Comparison of ENCODE assay signal across 10 cellular contexts in genomic region chr15:82021992-82022391, GRCh38. TPM values are rescaled to one million over a fixed set of nuclear protein-coding genes. Genes with fewer than 3 reads are reported as not detected.
DNase-seq lines count a peak whose midpoint lies in the region; ATAC-seq and TF ChIP-seq lines count a peak whose summit lies in the region.
"Had no signal": no experiment of that assay in that cellular context is flagged by ENCODE, and none has a peak within 500 bp of the region (broad histone marks: within the 10 kb centered on the region; RNA-seq: fewer than 3 reads in every experiment).

No MANE protein-coding gene starts in this region.

- H3K9me3 Mint-ChIP-seq in activated T-cell treated with anti-CD3 and anti-CD28 coated beads, Interleukin-2, amount 50 U/mL, for 24 hours = no peaks in the 10 kb centered on the region
- H3K9me3 Mint-ChIP-seq in natural killer cell = no peaks in the 10 kb centered on the region

- H3K27ac Mint-ChIP-seq in activated T-cell treated with anti-CD3 and anti-CD28 coated beads, Interleukin-2, amount 50 U/mL, for 24 hours = no peak overlapping the region
- no peak overlapping the region for H3K27ac Mint-ChIP-seq in natural killer cell
- H3K27ac Mint-ChIP-seq: memory B cell had no signal

- no peak for TF ChIP-seq POLR2A in sigmoid colon (IDR thresholded peaks at IDR 0.05)

- DNase-seq in HT1080 (ENCODE audit: low read depth) (peak; percentile 42), NCI-H2227 (lab: John Stamatoyannopoulos, UW; ENCODE audit: unreplicated experiment) (peak; percentile 43), brain microvascular endothelial cell (peak; percentile 21), sigmoid colon (peak; percentile 71), activated T-cell treated with anti-CD3 and anti-CD28 coated beads for 4 hours (no peak), natural killer cell (no peak)
- no peak for DNase-seq in activated T-cell treated with anti-CD3 and anti-CD28 coated beads, Interleukin-2, amount 50 U/mL, for 24 hours
- DNase-seq: T-helper 9 cell had no signal

- no peaks in the 10 kb centered on the region for H3K36me3 Mint-ChIP-seq in activated T-cell treated with anti-CD3 and anti-CD28 coated beads, Interleukin-2, amount 50 U/mL, for 24 hours (ENCODE audit: low read depth)
- no peaks in the 10 kb centered on the region for H3K36me3 Mint-ChIP-seq in natural killer cell
- H3K36me3 Mint-ChIP-seq: memory B cell had no signal

- H3K4me3 ChIP-seq in brain microvascular endothelial cell (ENCODE audit: low read depth, low read length) (no peak overlapping the region), sigmoid colon (no peak overlapping the region)

- 0 to 15% methylated on average over 1 of the region's 1 CpG for whole genome bisulfite sequencing in sigmoid colon, 2 donors

- TF ChIP-seq EP300 in sigmoid colon (IDR thresholded peaks at IDR 0.05) = no peak

- no peaks in the 10 kb centered on the region for H3K9me3 ChIP-seq in sigmoid colon

- H3K4me1 ChIP-seq in sigmoid colon = no peaks in the 10 kb centered on the region

- no peak overlapping the region for H3K4me3 Mint-ChIP-seq in activated T-cell treated with anti-CD3 and anti-CD28 coated beads, Interleukin-2, amount 50 U/mL, for 24 hours
- no peak overlapping the region for H3K4me3 Mint-ChIP-seq in natural killer cell
- H3K4me3 Mint-ChIP-seq: memory B cell had no signal

- in situ Hi-C loops in brain microvascular endothelial cell (cut with HindIII; ENCODE audit: low pct_ligation_motif_present, low sequenced_read_pairs) = no loop called here

- intact Hi-C loops in sigmoid colon (cut with DNase I) = no loop called here
- intact Hi-C loops in natural killer cell (cut with micrococcal nuclease) = no loop called here

- no peak for ATAC-seq in natural killer cell
- ATAC-seq in HG03045 (IDR thresholded peaks at IDR 0.05; ENCODE audit: unreplicated experiment) = no peak

- H3K27me3 ChIP-seq in brain microvascular endothelial cell (replicated peaks) = no peaks in the 10 kb centered on the region
- H3K27me3 ChIP-seq in sigmoid colon = no peaks in the 10 kb centered on the region

- peaks cover 25% of the 10 kb centered on the region for H3K27me3 Mint-ChIP-seq in activated T-cell treated with anti-CD3 and anti-CD28 coated beads, Interleukin-2, amount 50 U/mL, for 24 hours
- H3K27me3 Mint-ChIP-seq in natural killer cell (ENCODE audit: low read depth in 2 of 2) = peaks cover 15 to 18% of the 10 kb centered on the region in 2 donors

- H3K27ac ChIP-seq in brain microvascular endothelial cell (no peak overlapping the region), sigmoid colon (no peak overlapping the region)

- H3K36me3 ChIP-seq in brain microvascular endothelial cell (replicated peaks) (no peaks in the 10 kb centered on the region), sigmoid colon (no peaks in the 10 kb centered on the region)

- no peak for TF ChIP-seq CTCF in brain microvascular endothelial cell (IDR thresholded peaks at IDR 0.05; ENCODE audit: low read depth, low read length, missing control alignments)
- no peak for TF ChIP-seq CTCF in sigmoid colon (IDR thresholded peaks at IDR 0.05)
- no peak for TF ChIP-seq CTCF in natural killer cell (IDR thresholded peaks at IDR 0.05)

- H3K4me1 Mint-ChIP-seq in activated T-cell treated with anti-CD3 and anti-CD28 coated beads, Interleukin-2, amount 50 U/mL, for 24 hours (ENCODE audit: low read depth) = no peaks in the 10 kb centered on the region
- H3K4me1 Mint-ChIP-seq in natural killer cell = no peaks in the 10 kb centered on the region
- H3K4me1 Mint-ChIP-seq: memory B cell had no signal

RNA-seq across cellular contexts. Expression of gene MEX3B, which starts 23.8 kb away (rescaled TPM):
- 1.9 and 2.4 TPM in 2 replicates for total RNA-seq in HT1080 (2014; rRNA removed; shearing (Covaris generic))
- polyA plus RNA-seq in HT1080 (2015; cell fraction: cytosol; rRNA removed) = 2.2 and 2.9 TPM in 2 replicates
- polyA plus RNA-seq in HT1080 (2015; cell fraction: nucleus; rRNA removed) = 4.3 and 4.7 TPM in 2 replicates
- total RNA-seq in sigmoid colon (1 to 10 TPM; 3.5 to 5.8 (median 4.3) TPM), natural killer cell (1 to 10 TPM; 1.4 to 2.4 (median 1.7) TPM)
- 1 to 10 TPM in 2 of 3 donors, under 1 TPM in 1; 0.23 to 1.2 (median 1.0) TPM for polyA plus RNA-seq in sigmoid colon

Comparison
In these comparisons a context has a peak if more than half of its experiments do, and no peak if none do; other contexts are left out.
1. DNase-seq: peak in HT1080 (single experiment), NCI-H2227 (single experiment), brain microvascular endothelial cell (single experiment) and sigmoid colon (single experiment); none in activated T-cell treated with anti-CD3 and anti-CD28 coated beads, Interleukin-2, amount 50 U/mL, for 24 hours (single experiment), activated T-cell treated with anti-CD3 and anti-CD28 coated beads for 4 hours (single experiment) and natural killer cell (single experiment).